In genomic region chr13:44713793-44714469, GRCh38 we compare ENCODE assay signal across 10 cellular contexts.
DNase-seq lines count a peak whose midpoint lies in the region; ATAC-seq and TF ChIP-seq lines count a peak whose summit lies in the region.
"Had no signal": no experiment of that assay in that cellular context is flagged by ENCODE, and none has a peak within 500 bp of the region (broad histone marks: within the 10 kb centered on the region; RNA-seq: fewer than 3 reads in every experiment).

No MANE protein-coding gene starts in this region.

- no peaks in the 10 kb centered on the region for H3K9me3 Mint-ChIP-seq in activated T-cell treated with anti-CD3 and anti-CD28 coated beads, Interleukin-2, amount 50 U/mL, for 4 hours

- peaks cover 3% of the 10 kb centered on the region for H3K27me3 Mint-ChIP-seq in activated T-cell treated with anti-CD3 and anti-CD28 coated beads, Interleukin-2, amount 50 U/mL, for 4 hours (ENCODE audit: low read depth)

- H3K4me1 Mint-ChIP-seq in activated T-cell treated with anti-CD3 and anti-CD28 coated beads, Interleukin-2, amount 50 U/mL, for 4 hours (ENCODE audit: low read depth): peaks cover 4% of the 10 kb centered on the region

- intact Hi-C loops in body of pancreas (cut with DNase I): no loop called here
- intact Hi-C loops in left colon (cut with DNase I, micrococcal nuclease): no loop called here

- no peak for TF ChIP-seq POLR2A in body of pancreas (IDR thresholded peaks at IDR 0.05)

- no peaks in the 10 kb centered on the region for H3K36me3 Mint-ChIP-seq in activated T-cell treated with anti-CD3 and anti-CD28 coated beads, Interleukin-2, amount 50 U/mL, for 4 hours (ENCODE audit: insufficient read depth)
- H3K36me3 Mint-ChIP-seq: activated naive CD8-positive, alpha-beta T cell treated with anti-CD3 and anti-CD28 coated beads for 36 hours had no signal

- ATAC-seq in body of pancreas (peak; percentile 24), left colon (no peak)
- ATAC-seq in activated T-cell treated with anti-CD3 and anti-CD28 coated beads, Interleukin-2, amount 50 U/mL, for 4 hours: no peak

- H3K36me3 ChIP-seq in body of pancreas (replicated peaks in 1 of 2; ENCODE audit: insufficient read depth in 1 of 2, low read depth in 2 of 2): no peaks in the 10 kb centered on the region

- no peak for TF ChIP-seq CTCF in body of pancreas (IDR thresholded peaks at IDR 0.05)

- WGBS in body of pancreas, 2 donors: 82 to 96% methylated on average over 3 of the region's 3 CpGs

- H3K27ac ChIP-seq in body of pancreas: no peak overlapping the region

- H3K4me3 Mint-ChIP-seq in activated T-cell treated with anti-CD3 and anti-CD28 coated beads, Interleukin-2, amount 50 U/mL, for 4 hours: no peak overlapping the region
- H3K4me3 Mint-ChIP-seq: activated naive CD8-positive, alpha-beta T cell treated with anti-CD3 and anti-CD28 coated beads for 36 hours had no signal

- no peak overlapping the region for H3K4me3 ChIP-seq in body of pancreas

- H3K27me3 ChIP-seq in body of pancreas: no peaks in the 10 kb centered on the region

- H3K4me1 ChIP-seq in body of pancreas: no peaks in the 10 kb centered on the region

- H3K9me3 ChIP-seq in body of pancreas: no peaks in the 10 kb centered on the region

- DNase-seq in 8988T (peak; percentile 44), HT1080 (ENCODE audit: low read depth) (peak; percentile 97), body of pancreas (peak in 1 of 4 donors; percentile 34), islet precursor cell (peak; percentile 97), left colon (no peak), Kasumi-1 (lab: John Stamatoyannopoulos, UW) (no peak), COR-L47 (lab: John Stamatoyannopoulos, UW) (no peak)
- DNase-seq in activated T-cell treated with anti-CD3 and anti-CD28 coated beads, Interleukin-2, amount 50 U/mL, for 4 hours: no peak
- DNase-seq: activated naive CD8-positive, alpha-beta T cell treated with anti-CD3 and anti-CD28 coated beads for 36 hours; NCI-H1417 had no signal

Comparison
In these comparisons a context has a peak if more than half of its experiments do, and no peak if none do; other contexts are left out.
1. DNase-seq: peak in 8988T (single experiment), HT1080 (single experiment) and islet precursor cell (single experiment); none in left colon (0 of 2), Kasumi-1 (0 of 2), COR-L47 (single experiment) and activated T-cell treated with anti-CD3 and anti-CD28 coated beads, Interleukin-2, amount 50 U/mL, for 4 hours (single experiment).